Comparison of ENCODE assay signal across 13 cellular contexts in the genomic region with DNA sequence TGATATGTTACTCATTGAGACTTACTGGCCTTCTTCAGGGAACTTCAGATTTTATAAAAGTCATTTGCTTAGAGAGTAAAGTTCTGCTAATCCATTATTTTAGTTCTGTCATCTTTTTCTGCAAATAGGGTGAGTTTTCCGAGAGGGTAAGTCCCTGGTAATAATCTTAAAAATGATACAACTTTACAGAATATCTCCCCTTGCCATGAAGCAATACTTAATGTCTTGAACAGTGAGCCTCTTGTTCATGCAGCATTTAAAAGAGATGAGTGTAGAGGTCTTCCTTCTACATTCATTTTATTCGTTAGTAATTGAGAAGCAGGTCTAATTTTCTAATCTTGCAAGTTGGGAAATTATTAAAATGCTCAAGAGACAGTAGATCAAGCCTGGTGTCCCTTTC. TPM values are rescaled to one million over a fixed set of nuclear protein-coding genes. Genes with fewer than 3 reads are reported as not detected.
DNase-seq lines count a peak whose midpoint lies in the region; ATAC-seq and TF ChIP-seq lines count a peak whose summit lies in the region.
"Had no signal": no experiment of that assay in that cellular context is flagged by ENCODE, and none has a peak within 500 bp of the region (broad histone marks: within the 10 kb centered on the region; RNA-seq: fewer than 3 reads in every experiment).

No MANE protein-coding gene starts in this region.

- H3K14ac ChIP-seq in IMR-90 (replicated peaks; ENCODE audit: low read depth, low read length): no peak overlapping the region

- POLR2A ChIA-PET in IMR-90 (lab: Charles Lee; ENCODE audit: unreplicated experiment): no interaction called here

- no TSS peak for BruUV-seq in IMR-90 (replicated peaks; lab: Mats Ljungman, UMichigan)

- peak overlapping the region in 7 of 11 experiments; percentile 11 to 80 (median 46); a peak in 9 of 22 replicates for H3K4me2 ChIP-seq in BLaER1 treated with 17β-estradiol and CSF1 and Interleukin-3, amounts not matched to agents 10 nM and 100 nM
- H3K4me2 ChIP-seq in IMR-90 (ENCODE audit: low read depth, low read length): no peak overlapping the region

- peaks cover 3 to 58% of the 10 kb centered on the region in 2 experiments; a peak in 3 of 4 replicates for H3K79me1 ChIP-seq in IMR-90 (ENCODE audit: low read depth in 1 of 2, low read length in 2 of 2)

- H4K8ac ChIP-seq in IMR-90 (ENCODE audit: low read depth in 2 of 2, low read length in 2 of 2): no peak overlapping the region

- H3K4me1 ChIP-seq in BLaER1 treated with 17β-estradiol and CSF1 and Interleukin-3, amounts not matched to agents 10 nM and 100 nM: peaks cover 38 to 74% (median 52%) of the 10 kb centered on the region in 10 experiments
- H3K4me1 ChIP-seq in IMR-90 (ENCODE audit: control insufficient read depth, insufficient read depth, low read length): peaks cover 12% of the 10 kb centered on the region

- no peak for TF ChIP-seq POLR2A in IMR-90 (IDR thresholded peaks at IDR 0.05; ENCODE audit: low read depth, low read length)

- H4K5ac ChIP-seq in IMR-90 (ENCODE audit: low read depth, low read length): no peak overlapping the region

- TF ChIP-seq CTCF in IMR-90 (conservative IDR thresholded peaks at IDR 0.05; ENCODE audit: low read depth, low read length): no peak

- H2BK20ac ChIP-seq in IMR-90 (ENCODE audit: low read depth, low read length): no peak overlapping the region

- H3K9me3 ChIP-seq in BLaER1 treated with 17β-estradiol and CSF1 and Interleukin-3, amounts not matched to agents 10 nM and 100 nM (replicated peaks in 1 of 11): peaks cover 0 to 13% (median 9%) of the 10 kb centered on the region in 11 experiments; a peak in 14 of 22 replicates
- H3K9me3 ChIP-seq in IMR-90 (ENCODE audit: control insufficient read depth, insufficient read depth, low read length): no peaks in the 10 kb centered on the region

- dilution Hi-C loops in IMR-90 (cut with HindIII; ENCODE audit: low sequenced_read_pairs, unreplicated experiment): no loop called here

- no peak overlapping the region for H3K18ac ChIP-seq in IMR-90 (ENCODE audit: low read depth, low read length)

- TF ChIP-seq RAD21 in IMR-90 (IDR thresholded peaks at IDR 0.05; ENCODE audit: low read length): no peak

- H2BK120ac ChIP-seq in IMR-90 (ENCODE audit: low read depth, low read length): no peak overlapping the region

- no peaks in the 10 kb centered on the region for H3K27me3 ChIP-seq in BLaER1 treated with 17β-estradiol and CSF1 and Interleukin-3, amounts not matched to agents 10 nM and 100 nM
- H3K27me3 ChIP-seq in IMR-90 (ENCODE audit: control insufficient read depth, insufficient read depth, low read length): no peaks in the 10 kb centered on the region

- intact Hi-C loops in IMR-90 (cut with micrococcal nuclease): no loop called here

- no peak overlapping the region; the same call in 1 of the 2 replicates for H3K23ac ChIP-seq in IMR-90 (ENCODE audit: low read depth, low read length)

- peaks cover 0 to 41% (median 8%) of the 10 kb centered on the region in 11 experiments; a peak in 10 of 22 replicates for H4K20me1 ChIP-seq in BLaER1 treated with 17β-estradiol and CSF1 and Interleukin-3, amounts not matched to agents 10 nM and 100 nM
- peaks cover 44% of the 10 kb centered on the region; the same call in 1 of the 2 replicates for H4K20me1 ChIP-seq in IMR-90 (ENCODE audit: insufficient read depth, low read length)

- no peak overlapping the region for H2BK15ac ChIP-seq in IMR-90 (ENCODE audit: low read depth, low read length)

- in situ Hi-C loops in IMR-90 (cut with MboI; ENCODE audit: low sequenced_read_pairs): no loop called here

- peaks cover 0 to 38% (median 24%) of the 10 kb centered on the region in 11 experiments; a peak in 18 of 22 replicates for H3K36me3 ChIP-seq in BLaER1 treated with 17β-estradiol and CSF1 and Interleukin-3, amounts not matched to agents 10 nM and 100 nM
- H3K36me3 ChIP-seq in IMR-90 (ENCODE audit: control insufficient read depth, insufficient read depth, low read length): peaks cover 1% of the 10 kb centered on the region; the same call in 1 of the 2 replicates

- H3K56ac ChIP-seq in IMR-90 (ENCODE audit: extremely low read depth, insufficient read depth, low read length): no peak overlapping the region

- no peaks in the 10 kb centered on the region for H3K9me1 ChIP-seq in IMR-90 (ENCODE audit: insufficient read depth, low read length)

- no peak overlapping the region for H3K4me3 ChIP-seq in BLaER1 treated with 17β-estradiol and CSF1 and Interleukin-3, amounts not matched to agents 10 nM and 100 nM
- no peak overlapping the region for H3K4me3 ChIP-seq in IMR-90 (ENCODE audit: insufficient read depth, low read depth, low read length)

- H2AK5ac ChIP-seq in IMR-90 (ENCODE audit: low read depth, low read length): no peak overlapping the region

- H4K91ac ChIP-seq in IMR-90 (ENCODE audit: insufficient read depth, low read depth, low read length): no peak overlapping the region

- H2BK5ac ChIP-seq in IMR-90 (ENCODE audit: low read depth, low read length, poor library complexity, severe bottlenecking): peak overlapping the region; percentile 31

- H3K9ac ChIP-seq in BLaER1 treated with 17β-estradiol and CSF1 and Interleukin-3, amounts not matched to agents 10 nM and 100 nM: no peak overlapping the region
- no peak overlapping the region for H3K9ac ChIP-seq in IMR-90 (ENCODE audit: low read depth, low read length)

- DNase-seq in IMR-90 (no peak), caudate nucleus (lab: John Stamatoyannopoulos, UW) (no peak), pons (ENCODE audit: low spot score) (peak; percentile 58), NK-92 (lab: John Stamatoyannopoulos, UW; ENCODE audit: unreplicated experiment) (no peak), HK-2 (ENCODE audit: unreplicated experiment) (no peak), COLO668 (lab: John Stamatoyannopoulos, UW; ENCODE audit: unreplicated experiment) (no peak), EL (no peak)
- DNase-seq: activated gamma-delta T cell treated with Interleukin-2 at 50 U/mL for 16 hours; islet precursor cell; NCI-H1105; NCI-H446; stimulated activated CD8-positive, alpha-beta memory T cell treated with anti-CD3 and anti-CD28 coated beads, Interleukin-4, amount 100 ng/mL, for 48 hours had no signal

- no peak overlapping the region for H2AK9ac ChIP-seq in IMR-90 (replicated peaks; ENCODE audit: low read depth, low read length, poor library complexity)

- H3K27ac ChIP-seq in BLaER1 treated with 17β-estradiol and CSF1 and Interleukin-3, amounts not matched to agents 10 nM and 100 nM: peak overlapping the region in 5 of 11 experiments; percentile 29 to 65 (median 57); a peak in 7 of 22 replicates
- H3K27ac ChIP-seq in IMR-90 (ENCODE audit: insufficient read depth, low read length) (no peak overlapping the region), caudate nucleus (ENCODE audit: low read depth, low read length) (peak overlapping the region; percentile 42)

- no CpG with 5 or more reads among the region's 2 CpGs for WGBS in IMR-90 (ENCODE audit: extremely low coverage in 2 of 2, insufficient read length in 1 of 2), 2 experiments

- H2AFZ ChIP-seq in IMR-90 (replicated peaks; ENCODE audit: low read length, poor library complexity): no peak overlapping the region

- H3K4ac ChIP-seq in IMR-90 (ENCODE audit: low read depth, low read length): no peak overlapping the region

- ATAC-seq in IMR-90 (ENCODE audit: low read depth): no peak

- CTCF ChIA-PET in IMR-90 (lab: Yijun Ruan, JAX): no interaction called here

TF ChIP-seq in IMR-90, 13 proteins besides CTCF, POLR2A, EP300 and RAD21:
- TF ChIP-seq, protein P1, sequence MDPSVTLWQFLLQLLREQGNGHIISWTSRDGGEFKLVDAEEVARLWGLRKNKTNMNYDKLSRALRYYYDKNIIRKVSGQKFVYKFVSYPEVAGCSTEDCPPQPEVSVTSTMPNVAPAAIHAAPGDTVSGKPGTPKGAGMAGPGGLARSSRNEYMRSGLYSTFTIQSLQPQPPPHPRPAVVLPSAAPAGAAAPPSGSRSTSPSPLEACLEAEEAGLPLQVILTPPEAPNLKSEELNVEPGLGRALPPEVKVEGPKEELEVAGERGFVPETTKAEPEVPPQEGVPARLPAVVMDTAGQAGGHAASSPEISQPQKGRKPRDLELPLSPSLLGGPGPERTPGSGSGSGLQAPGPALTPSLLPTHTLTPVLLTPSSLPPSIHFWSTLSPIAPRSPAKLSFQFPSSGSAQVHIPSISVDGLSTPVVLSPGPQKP (IDR thresholded peaks at IDR 0.05; ENCODE audit: borderline replicate concordance, low read depth, low read length): no peak
- TF ChIP-seq NFE2L2 (IDR thresholded peaks at IDR 0.05; ENCODE audit: low read depth, low read length): no peak
- no peak for TF ChIP-seq BHLHE40 (IDR thresholded peaks at IDR 0.05; ENCODE audit: low read depth, low read length)

RNA-seq across cellular contexts. Expression of gene MBNL1, which starts 52.6 kb away (rescaled TPM):
- total RNA-seq in IMR-90 (2012; rRNA removed): 515 and 664 TPM in 2 replicates
- 127 and 129 TPM in 2 replicates for polyA plus RNA-seq in IMR-90 (2012; rRNA removed)
- 41.6 and 47.4 TPM in 2 replicates for polyA plus RNA-seq in IMR-90 (2012; cell fraction: cytosol; rRNA removed)
- polyA plus RNA-seq in IMR-90 (2012; cell fraction: nucleus; rRNA removed; ENCODE audit: low replicate concordance): 48.0 and 82.1 TPM in 2 replicates
